In genomic region chr3:135324246-135324645, GRCh38 we compare ENCODE assay signal across 25 cellular contexts.
"Had no signal": no experiment of that assay in that cellular context is flagged by ENCODE, and none has a peak within 500 bp of the region (broad histone marks: within the 10 kb centered on the region; RNA-seq: fewer than 3 reads in every experiment).

No MANE protein-coding gene starts in this region.

- H3K36me3 ChIP-seq: neural progenitor cell, ovary, right lobe of liver, sigmoid colon, suprapubic skin, tibial nerve, upper lobe of left lung, vagina had no signal

- H3K4me1 ChIP-seq: parathyroid adenoma, psoas muscle, right lobe of liver, sigmoid colon, suprapubic skin, testis, tibial nerve, upper lobe of left lung, vagina had no signal

- H3K9me3 ChIP-seq: ovary, psoas muscle, right lobe of liver, sigmoid colon, suprapubic skin, testis, tibial nerve, upper lobe of left lung, vagina had no signal

- H3K27me3 ChIP-seq: neural progenitor cell, ovary, right lobe of liver, sigmoid colon, testis, tibial nerve, upper lobe of left lung, vagina had no signal

- H3K4me3 ChIP-seq: neural progenitor cell, ovary, psoas muscle, right lobe of liver, sigmoid colon, suprapubic skin, testis, tibial nerve, upper lobe of left lung, vagina had no signal

- H3K27ac ChIP-seq: neural progenitor cell, ovary, parathyroid adenoma, psoas muscle, right lobe of liver, sigmoid colon, suprapubic skin, testis, tibial nerve, upper lobe of left lung, vagina had no signal

- DNase-seq: natural killer cell; occipital lobe; ovary; posterior cingulate gyrus; psoas muscle; right cardiac atrium; right lobe of liver; sigmoid colon; small intestine; stimulated activated CD4-positive, alpha-beta T cell treated with anti-CD3 and anti-CD28 coated beads, Interleukin-15, amount 100 ng/mL, for 24 hours; stimulated activated CD4-positive, alpha-beta T cell treated with anti-CD3 and anti-CD28 coated beads, Interleukin-4, amount 100 ng/mL, for 1 hour; stimulated activated CD4-positive, alpha-beta T cell treated with anti-CD3 and anti-CD28 coated beads, Interleukin-4, amount 100 ng/mL, for 4 hours; stimulated activated CD8-positive, alpha-beta memory T cell treated with anti-CD3 and anti-CD28 coated beads, Interleukin-4, amount 100 ng/mL, for 48 hours; stimulated activated naive CD4-positive, alpha-beta T cell; stimulated activated naive CD8-positive, alpha-beta T cell treated with anti-CD3 and anti-CD28 coated beads, Interleukin-15, amount 100 ng/mL, for 72 hours; stimulated activated naive CD8-positive, alpha-beta T cell treated with anti-CD3 and anti-CD28 coated beads, Interleukin-15, Interleukin-2, amounts not matched to agents 100 U/mL and 50 U/mL, for 24 hours; substantia nigra; testis; trophoblast cell; upper lobe of left lung had no signal
